20 cellular contexts compared by ENCODE assay signal in genomic region chr12:93846936-93847516, GRCh38.
DNase-seq lines count a peak whose midpoint lies in the region; ATAC-seq and TF ChIP-seq lines count a peak whose summit lies in the region.
"Had no signal": no experiment of that assay in that cellular context is flagged by ENCODE, and none has a peak within 500 bp of the region (broad histone marks: within the 10 kb centered on the region; RNA-seq: fewer than 3 reads in every experiment).

No MANE protein-coding gene starts in this region.

- ATAC-seq in natural killer cell treated with Interleukin-12 subunit alpha and Interleukin-12 subunit beta and Interleukin-15 and Interleukin-18, amount 100 ng/mL, for 72 hours, result peak in 1 of 2 donors; percentile 44
- no peak for ATAC-seq in natural killer cell
- ATAC-seq in activated naive CD8-positive, alpha-beta T cell treated with anti-CD3 and anti-CD28 coated beads, Interleukin-2, amount 50 U/mL, for 24 hours, result no peak
- ATAC-seq: activated T-cell treated with anti-CD3 and anti-CD28 coated beads, Interleukin-2, amount 50 U/mL, for 4 hours had no signal

- H3K4me1 Mint-ChIP-seq in natural killer cell treated with Interleukin-12 subunit alpha and Interleukin-12 subunit beta and Interleukin-15 and Interleukin-18, amount 100 ng/mL, for 72 hours (ENCODE audit: low read depth in 2 of 2), result peaks cover 37 to 47% of the 10 kb centered on the region in 2 donors
- H3K4me1 Mint-ChIP-seq in natural killer cell, result peaks cover 35 to 41% of the 10 kb centered on the region in 2 donors
- peaks cover 35% of the 10 kb centered on the region for H3K4me1 Mint-ChIP-seq in activated naive CD8-positive, alpha-beta T cell treated with anti-CD3 and anti-CD28 coated beads, Interleukin-2, amount 50 U/mL, for 24 hours

- peaks cover 0 to under 1% of the 10 kb centered on the region in 2 donors for H3K27me3 Mint-ChIP-seq in natural killer cell treated with Interleukin-12 subunit alpha and Interleukin-12 subunit beta and Interleukin-15 and Interleukin-18, amount 100 ng/mL, for 72 hours
- peaks cover 0 to 3% of the 10 kb centered on the region in 2 donors for H3K27me3 Mint-ChIP-seq in natural killer cell (ENCODE audit: low read depth in 2 of 2)
- no peaks in the 10 kb centered on the region for H3K27me3 Mint-ChIP-seq in activated naive CD8-positive, alpha-beta T cell treated with anti-CD3 and anti-CD28 coated beads, Interleukin-2, amount 50 U/mL, for 24 hours
- H3K27me3 Mint-ChIP-seq: CD8-positive, alpha-beta memory T cell; naive B cell had no signal

- no peak for DNase-seq in natural killer cell treated with Interleukin-12 subunit alpha and Interleukin-12 subunit beta and Interleukin-15 and Interleukin-18, amount 100 ng/mL, for 72 hours (ENCODE audit: low spot score)
- no peak for DNase-seq in natural killer cell
- peak; percentile 4 for DNase-seq in NAMALWA (ENCODE audit: low spot score)
- DNase-seq in activated naive CD8-positive, alpha-beta T cell treated with anti-CD3 and anti-CD28 coated beads, Interleukin-2, amount 50 U/mL, for 24 hours, result no peak
- no peak for DNase-seq in NCI-H187 (lab: John Stamatoyannopoulos, UW)
- DNase-seq in stimulated activated CD4-positive, alpha-beta T cell treated with anti-CD3 and anti-CD28 coated beads, Interleukin-4, amount 100 ng/mL, for 24 hours, result no peak
- DNase-seq in DMS 273 treated with DMSO at 0.1 percent for 48 hours (lab: John Stamatoyannopoulos, UW), result no peak
- DNase-seq: activated CD4-positive, alpha-beta T cell treated with anti-CD3 and anti-CD28 coated beads, Interleukin-2, amount 50 U/mL, for 48 hours; activated T-cell treated with anti-CD3 and anti-CD28 coated beads, Interleukin-2, amount 50 U/mL, for 4 hours; brain microvascular endothelial cell; CD8-positive, alpha-beta memory T cell; endodermal cell; kidney glomerular epithelial cell; NCI-H1436; NCI-H2171; NCI-H69; ovary; Right ventricle myocardium superior; SW 1271 had no signal

- no peak for TF ChIP-seq CTCF in natural killer cell (IDR thresholded peaks at IDR 0.05)

- H3K4me3 Mint-ChIP-seq in natural killer cell treated with Interleukin-12 subunit alpha and Interleukin-12 subunit beta and Interleukin-15 and Interleukin-18, amount 100 ng/mL, for 72 hours, result peak overlapping the region; percentile 65
- H3K4me3 Mint-ChIP-seq in natural killer cell, result no peak overlapping the region
- H3K4me3 Mint-ChIP-seq in activated naive CD8-positive, alpha-beta T cell treated with anti-CD3 and anti-CD28 coated beads, Interleukin-2, amount 50 U/mL, for 24 hours, result no peak overlapping the region
- H3K4me3 Mint-ChIP-seq: activated T-cell treated with anti-CD3 and anti-CD28 coated beads, Interleukin-2, amount 50 U/mL, for 4 hours; CD8-positive, alpha-beta memory T cell; endodermal cell had no signal

- H3K9me3 Mint-ChIP-seq in natural killer cell treated with Interleukin-12 subunit alpha and Interleukin-12 subunit beta and Interleukin-15 and Interleukin-18, amount 100 ng/mL, for 72 hours, result peaks cover 7% of the 10 kb centered on the region
- H3K9me3 Mint-ChIP-seq in natural killer cell, result no peaks in the 10 kb centered on the region
- peaks cover 4% of the 10 kb centered on the region for H3K9me3 Mint-ChIP-seq in activated naive CD8-positive, alpha-beta T cell treated with anti-CD3 and anti-CD28 coated beads, Interleukin-2, amount 50 U/mL, for 24 hours
- H3K9me3 Mint-ChIP-seq: activated T-cell treated with anti-CD3 and anti-CD28 coated beads, Interleukin-2, amount 50 U/mL, for 4 hours; endodermal cell had no signal

- peak overlapping the region; percentile 71 to 89 for H3K27ac Mint-ChIP-seq in natural killer cell treated with Interleukin-12 subunit alpha and Interleukin-12 subunit beta and Interleukin-15 and Interleukin-18, amount 100 ng/mL, for 72 hours
- peak overlapping the region in 1 of 2 donors; percentile 30 for H3K27ac Mint-ChIP-seq in natural killer cell
- H3K27ac Mint-ChIP-seq in activated naive CD8-positive, alpha-beta T cell treated with anti-CD3 and anti-CD28 coated beads, Interleukin-2, amount 50 U/mL, for 24 hours, result peak overlapping the region; percentile 44
- H3K27ac Mint-ChIP-seq: endodermal cell had no signal

- peaks cover 10% of the 10 kb centered on the region for H3K36me3 Mint-ChIP-seq in natural killer cell treated with Interleukin-12 subunit alpha and Interleukin-12 subunit beta and Interleukin-15 and Interleukin-18, amount 100 ng/mL, for 72 hours
- H3K36me3 Mint-ChIP-seq in natural killer cell, result peaks cover 7% of the 10 kb centered on the region
- peaks cover 10% of the 10 kb centered on the region for H3K36me3 Mint-ChIP-seq in activated naive CD8-positive, alpha-beta T cell treated with anti-CD3 and anti-CD28 coated beads, Interleukin-2, amount 50 U/mL, for 24 hours (ENCODE audit: low read depth)

- intact Hi-C loops in natural killer cell (cut with micrococcal nuclease), result no loop called here
